ENCODE assay signal across 1 cellular context in the genomic region with DNA sequence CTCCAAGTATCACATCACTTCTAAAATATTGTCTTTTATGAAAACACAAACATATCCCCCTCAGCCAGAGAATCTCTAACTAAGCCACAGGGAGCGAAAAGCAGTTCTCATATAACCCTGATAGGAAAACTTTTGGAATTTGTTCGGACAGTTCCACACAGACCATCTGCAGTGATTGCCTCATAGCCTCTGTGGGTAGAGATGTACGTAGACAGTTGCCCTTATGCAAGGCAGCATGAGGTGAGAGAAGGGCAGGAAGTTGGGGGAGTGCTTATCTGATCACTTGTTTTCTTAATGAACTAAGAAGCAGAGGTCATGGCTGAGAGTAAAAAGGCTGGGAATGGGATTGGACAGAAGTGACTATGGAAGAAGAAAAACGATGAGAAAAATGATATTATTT.
A peak's percentile ranks its signal among the peaks of the same experiment; 100 is the strongest.
TF ChIP-seq lines count a peak whose summit lies in the region.

No MANE protein-coding gene starts in this region.

TF ChIP-seq in HepG2, 621 proteins besides CTCF, POLR2A, EP300 and RAD21 (continued from another document and continues in another):
- TF ChIP-seq ZSCAN30 (CRISPR knock-in tag; IDR thresholded peaks at IDR 0.05) (peak; percentile 79; the same call in 1 of the 2 replicates), ZSCAN21 (CRISPR knock-in tag; IDR thresholded peaks at IDR 0.05; ENCODE audit: borderline replicate concordance) (peak; percentile 73; the same call in 1 of the 2 replicates), ZC3H4 (CRISPR knock-in tag; IDR thresholded peaks at IDR 0.05; ENCODE audit: borderline replicate concordance) (no peak), MATR3 (CRISPR knock-in tag; IDR thresholded peaks at IDR 0.05) (no peak), JDP2 (CRISPR knock-in tag; IDR thresholded peaks at IDR 0.05; ENCODE audit: borderline replicate concordance) (no peak), ATF1 (CRISPR knock-in tag; IDR thresholded peaks at IDR 0.05) (0 out of 2 replicates have a peak, but pooled peaks have one; percentile 74), ZNF382 (CRISPR knock-in tag; IDR thresholded peaks at IDR 0.05; ENCODE audit: borderline replicate concordance) (no peak), NRL (CRISPR knock-in tag; IDR thresholded peaks at IDR 0.05; ENCODE audit: borderline replicate concordance) (no peak), ZNF264 (CRISPR knock-in tag; IDR thresholded peaks at IDR 0.05) (peak; percentile 78), NR2F2 (IDR thresholded peaks at IDR 0.05; ENCODE audit: borderline replicate concordance, low read depth) (peak; percentile 92), PRPF4 (IDR thresholded peaks at IDR 0.05; ENCODE audit: low read depth, low read length, poor library complexity, severe bottlenecking) (no peak), KLF12 (CRISPR knock-in tag; IDR thresholded peaks at IDR 0.05; ENCODE audit: borderline replicate concordance) (0 out of 2 replicates have a peak, but pooled peaks have one; percentile 1), DMAP1 (CRISPR knock-in tag; IDR thresholded peaks at IDR 0.05) (peak; percentile 89), PHF5A (CRISPR knock-in tag; IDR thresholded peaks at IDR 0.05; ENCODE audit: low read depth, unreplicated experiment) (no peak), ZNF891 (CRISPR knock-in tag; IDR thresholded peaks at IDR 0.05) (no peak), NFE2L1 (CRISPR knock-in tag; IDR thresholded peaks at IDR 0.05; ENCODE audit: borderline replicate concordance) (no peak), ZNF569 (CRISPR knock-in tag; IDR thresholded peaks at IDR 0.05; ENCODE audit: borderline replicate concordance) (peak; percentile 70; the same call in 1 of the 2 replicates), ZMAT3 (CRISPR knock-in tag; conservative IDR thresholded peaks at IDR 0.05) (no peak), NFYB (CRISPR knock-in tag; IDR thresholded peaks at IDR 0.05) (no peak), ZNF674 (CRISPR knock-in tag; IDR thresholded peaks at IDR 0.05; ENCODE audit: low read depth) (no peak), KLF11 (CRISPR knock-in tag; IDR thresholded peaks at IDR 0.05) (0 out of 2 replicates have a peak, but pooled peaks have one; percentile 23)
- TF ChIP-seq, protein P1, sequence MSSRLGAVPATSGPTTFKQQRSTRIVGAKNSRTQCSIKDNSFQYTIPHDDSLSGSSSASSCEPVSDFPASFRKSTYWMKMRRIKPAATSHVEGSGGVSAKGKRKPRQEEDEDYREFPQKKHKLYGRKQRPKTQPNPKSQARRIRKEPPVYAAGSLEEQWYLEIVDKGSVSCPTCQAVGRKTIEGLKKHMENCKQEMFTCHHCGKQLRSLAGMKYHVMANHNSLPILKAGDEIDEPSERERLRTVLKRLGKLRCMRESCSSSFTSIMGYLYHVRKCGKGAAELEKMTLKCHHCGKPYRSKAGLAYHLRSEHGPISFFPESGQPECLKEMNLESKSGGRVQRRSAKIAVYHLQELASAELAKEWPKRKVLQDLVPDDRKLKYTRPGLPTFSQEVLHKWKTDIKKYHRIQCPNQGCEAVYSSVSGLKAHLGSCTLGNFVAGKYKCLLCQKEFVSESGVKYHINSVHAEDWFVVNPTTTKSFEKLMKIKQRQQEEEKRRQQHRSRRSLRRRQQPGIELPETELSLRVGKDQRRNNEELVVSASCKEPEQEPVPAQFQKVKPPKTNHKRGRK (CRISPR knock-in tag; IDR thresholded peaks at IDR 0.05): no peak
- TF ChIP-seq, protein P2, sequence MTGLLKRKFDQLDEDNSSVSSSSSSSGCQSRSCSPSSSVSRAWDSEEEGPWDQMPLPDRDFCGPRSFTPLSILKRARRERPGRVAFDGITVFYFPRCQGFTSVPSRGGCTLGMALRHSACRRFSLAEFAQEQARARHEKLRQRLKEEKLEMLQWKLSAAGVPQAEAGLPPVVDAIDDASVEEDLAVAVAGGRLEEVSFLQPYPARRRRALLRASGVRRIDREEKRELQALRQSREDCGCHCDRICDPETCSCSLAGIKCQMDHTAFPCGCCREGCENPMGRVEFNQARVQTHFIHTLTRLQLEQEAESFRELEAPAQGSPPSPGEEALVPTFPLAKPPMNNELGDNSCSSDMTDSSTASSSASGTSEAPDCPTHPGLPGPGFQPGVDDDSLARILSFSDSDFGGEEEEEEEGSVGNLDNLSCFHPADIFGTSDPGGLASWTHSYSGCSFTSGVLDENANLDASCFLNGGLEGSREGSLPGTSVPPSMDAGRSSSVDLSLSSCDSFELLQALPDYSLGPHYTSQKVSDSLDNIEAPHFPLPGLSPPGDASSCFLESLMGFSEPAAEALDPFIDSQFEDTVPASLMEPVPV (CRISPR knock-in tag; IDR thresholded peaks at IDR 0.05): peak; percentile 91; the same call in 1 of the 2 replicates
- TF ChIP-seq, protein P3, sequence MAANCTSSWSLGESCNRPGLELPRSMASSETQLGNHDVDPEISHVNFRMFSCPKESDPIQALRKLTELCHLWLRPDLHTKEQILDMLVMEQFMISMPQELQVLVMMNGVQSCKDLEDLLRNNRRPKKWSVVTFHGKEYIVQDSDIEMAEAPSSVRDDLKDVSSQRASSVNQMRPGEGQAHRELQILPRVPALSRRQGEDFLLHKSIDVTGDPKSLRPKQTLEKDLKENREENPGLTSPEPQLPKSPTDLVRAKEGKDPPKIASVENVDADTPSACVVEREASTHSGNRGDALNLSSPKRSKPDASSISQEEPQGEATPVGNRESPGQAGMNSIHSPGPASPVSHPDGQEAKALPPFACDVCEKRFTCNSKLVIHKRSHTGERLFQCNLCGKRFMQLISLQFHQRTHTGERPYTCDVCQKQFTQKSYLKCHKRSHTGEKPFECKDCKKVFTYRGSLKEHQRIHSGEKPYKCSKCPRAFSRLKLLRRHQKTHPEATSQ (CRISPR knock-in tag; IDR thresholded peaks at IDR 0.05; ENCODE audit: borderline replicate concordance): peak; percentile 73; the same call in 1 of the 2 replicates
- TF ChIP-seq, protein P4, sequence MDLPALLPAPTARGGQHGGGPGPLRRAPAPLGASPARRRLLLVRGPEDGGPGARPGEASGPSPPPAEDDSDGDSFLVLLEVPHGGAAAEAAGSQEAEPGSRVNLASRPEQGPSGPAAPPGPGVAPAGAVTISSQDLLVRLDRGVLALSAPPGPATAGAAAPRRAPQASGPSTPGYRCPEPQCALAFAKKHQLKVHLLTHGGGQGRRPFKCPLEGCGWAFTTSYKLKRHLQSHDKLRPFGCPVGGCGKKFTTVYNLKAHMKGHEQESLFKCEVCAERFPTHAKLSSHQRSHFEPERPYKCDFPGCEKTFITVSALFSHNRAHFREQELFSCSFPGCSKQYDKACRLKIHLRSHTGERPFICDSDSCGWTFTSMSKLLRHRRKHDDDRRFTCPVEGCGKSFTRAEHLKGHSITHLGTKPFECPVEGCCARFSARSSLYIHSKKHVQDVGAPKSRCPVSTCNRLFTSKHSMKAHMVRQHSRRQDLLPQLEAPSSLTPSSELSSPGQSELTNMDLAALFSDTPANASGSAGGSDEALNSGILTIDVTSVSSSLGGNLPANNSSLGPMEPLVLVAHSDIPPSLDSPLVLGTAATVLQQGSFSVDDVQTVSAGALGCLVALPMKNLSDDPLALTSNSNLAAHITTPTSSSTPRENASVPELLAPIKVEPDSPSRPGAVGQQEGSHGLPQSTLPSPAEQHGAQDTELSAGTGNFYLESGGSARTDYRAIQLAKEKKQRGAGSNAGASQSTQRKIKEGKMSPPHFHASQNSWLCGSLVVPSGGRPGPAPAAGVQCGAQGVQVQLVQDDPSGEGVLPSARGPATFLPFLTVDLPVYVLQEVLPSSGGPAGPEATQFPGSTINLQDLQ (CRISPR knock-in tag; IDR thresholded peaks at IDR 0.05): no peak
- TF ChIP-seq, protein P5, sequence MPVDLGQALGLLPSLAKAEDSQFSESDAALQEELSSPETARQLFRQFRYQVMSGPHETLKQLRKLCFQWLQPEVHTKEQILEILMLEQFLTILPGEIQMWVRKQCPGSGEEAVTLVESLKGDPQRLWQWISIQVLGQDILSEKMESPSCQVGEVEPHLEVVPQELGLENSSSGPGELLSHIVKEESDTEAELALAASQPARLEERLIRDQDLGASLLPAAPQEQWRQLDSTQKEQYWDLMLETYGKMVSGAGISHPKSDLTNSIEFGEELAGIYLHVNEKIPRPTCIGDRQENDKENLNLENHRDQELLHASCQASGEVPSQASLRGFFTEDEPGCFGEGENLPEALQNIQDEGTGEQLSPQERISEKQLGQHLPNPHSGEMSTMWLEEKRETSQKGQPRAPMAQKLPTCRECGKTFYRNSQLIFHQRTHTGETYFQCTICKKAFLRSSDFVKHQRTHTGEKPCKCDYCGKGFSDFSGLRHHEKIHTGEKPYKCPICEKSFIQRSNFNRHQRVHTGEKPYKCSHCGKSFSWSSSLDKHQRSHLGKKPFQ (CRISPR knock-in tag; IDR thresholded peaks at IDR 0.05; ENCODE audit: insufficient replicate concordance): no peak
- TF ChIP-seq, protein P6, sequence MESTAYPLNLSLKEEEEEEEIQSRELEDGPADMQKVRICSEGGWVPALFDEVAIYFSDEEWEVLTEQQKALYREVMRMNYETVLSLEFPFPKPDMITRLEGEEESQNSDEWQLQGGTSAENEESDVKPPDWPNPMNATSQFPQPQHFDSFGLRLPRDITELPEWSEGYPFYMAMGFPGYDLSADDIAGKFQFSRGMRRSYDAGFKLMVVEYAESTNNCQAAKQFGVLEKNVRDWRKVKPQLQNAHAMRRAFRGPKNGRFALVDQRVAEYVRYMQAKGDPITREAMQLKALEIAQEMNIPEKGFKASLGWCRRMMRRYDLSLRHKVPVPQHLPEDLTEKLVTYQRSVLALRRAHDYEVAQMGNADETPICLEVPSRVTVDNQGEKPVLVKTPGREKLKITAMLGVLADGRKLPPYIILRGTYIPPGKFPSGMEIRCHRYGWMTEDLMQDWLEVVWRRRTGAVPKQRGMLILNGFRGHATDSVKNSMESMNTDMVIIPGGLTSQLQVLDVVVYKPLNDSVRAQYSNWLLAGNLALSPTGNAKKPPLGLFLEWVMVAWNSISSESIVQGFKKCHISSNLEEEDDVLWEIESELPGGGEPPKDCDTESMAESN (CRISPR knock-in tag; conservative IDR thresholded peaks at IDR 0.05): peak; percentile 67; the same call in 1 of the 2 replicates
- TF ChIP-seq, protein P7, sequence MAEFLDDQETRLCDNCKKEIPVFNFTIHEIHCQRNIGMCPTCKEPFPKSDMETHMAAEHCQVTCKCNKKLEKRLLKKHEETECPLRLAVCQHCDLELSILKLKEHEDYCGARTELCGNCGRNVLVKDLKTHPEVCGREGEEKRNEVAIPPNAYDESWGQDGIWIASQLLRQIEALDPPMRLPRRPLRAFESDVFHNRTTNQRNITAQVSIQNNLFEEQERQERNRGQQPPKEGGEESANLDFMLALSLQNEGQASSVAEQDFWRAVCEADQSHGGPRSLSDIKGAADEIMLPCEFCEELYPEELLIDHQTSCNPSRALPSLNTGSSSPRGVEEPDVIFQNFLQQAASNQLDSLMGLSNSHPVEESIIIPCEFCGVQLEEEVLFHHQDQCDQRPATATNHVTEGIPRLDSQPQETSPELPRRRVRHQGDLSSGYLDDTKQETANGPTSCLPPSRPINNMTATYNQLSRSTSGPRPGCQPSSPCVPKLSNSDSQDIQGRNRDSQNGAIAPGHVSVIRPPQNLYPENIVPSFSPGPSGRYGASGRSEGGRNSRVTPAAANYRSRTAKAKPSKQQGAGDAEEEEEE (CRISPR knock-in tag; IDR thresholded peaks at IDR 0.05; ENCODE audit: borderline replicate concordance): no peak; the same call in 1 of the 2 replicates
- TF ChIP-seq, protein P8, sequence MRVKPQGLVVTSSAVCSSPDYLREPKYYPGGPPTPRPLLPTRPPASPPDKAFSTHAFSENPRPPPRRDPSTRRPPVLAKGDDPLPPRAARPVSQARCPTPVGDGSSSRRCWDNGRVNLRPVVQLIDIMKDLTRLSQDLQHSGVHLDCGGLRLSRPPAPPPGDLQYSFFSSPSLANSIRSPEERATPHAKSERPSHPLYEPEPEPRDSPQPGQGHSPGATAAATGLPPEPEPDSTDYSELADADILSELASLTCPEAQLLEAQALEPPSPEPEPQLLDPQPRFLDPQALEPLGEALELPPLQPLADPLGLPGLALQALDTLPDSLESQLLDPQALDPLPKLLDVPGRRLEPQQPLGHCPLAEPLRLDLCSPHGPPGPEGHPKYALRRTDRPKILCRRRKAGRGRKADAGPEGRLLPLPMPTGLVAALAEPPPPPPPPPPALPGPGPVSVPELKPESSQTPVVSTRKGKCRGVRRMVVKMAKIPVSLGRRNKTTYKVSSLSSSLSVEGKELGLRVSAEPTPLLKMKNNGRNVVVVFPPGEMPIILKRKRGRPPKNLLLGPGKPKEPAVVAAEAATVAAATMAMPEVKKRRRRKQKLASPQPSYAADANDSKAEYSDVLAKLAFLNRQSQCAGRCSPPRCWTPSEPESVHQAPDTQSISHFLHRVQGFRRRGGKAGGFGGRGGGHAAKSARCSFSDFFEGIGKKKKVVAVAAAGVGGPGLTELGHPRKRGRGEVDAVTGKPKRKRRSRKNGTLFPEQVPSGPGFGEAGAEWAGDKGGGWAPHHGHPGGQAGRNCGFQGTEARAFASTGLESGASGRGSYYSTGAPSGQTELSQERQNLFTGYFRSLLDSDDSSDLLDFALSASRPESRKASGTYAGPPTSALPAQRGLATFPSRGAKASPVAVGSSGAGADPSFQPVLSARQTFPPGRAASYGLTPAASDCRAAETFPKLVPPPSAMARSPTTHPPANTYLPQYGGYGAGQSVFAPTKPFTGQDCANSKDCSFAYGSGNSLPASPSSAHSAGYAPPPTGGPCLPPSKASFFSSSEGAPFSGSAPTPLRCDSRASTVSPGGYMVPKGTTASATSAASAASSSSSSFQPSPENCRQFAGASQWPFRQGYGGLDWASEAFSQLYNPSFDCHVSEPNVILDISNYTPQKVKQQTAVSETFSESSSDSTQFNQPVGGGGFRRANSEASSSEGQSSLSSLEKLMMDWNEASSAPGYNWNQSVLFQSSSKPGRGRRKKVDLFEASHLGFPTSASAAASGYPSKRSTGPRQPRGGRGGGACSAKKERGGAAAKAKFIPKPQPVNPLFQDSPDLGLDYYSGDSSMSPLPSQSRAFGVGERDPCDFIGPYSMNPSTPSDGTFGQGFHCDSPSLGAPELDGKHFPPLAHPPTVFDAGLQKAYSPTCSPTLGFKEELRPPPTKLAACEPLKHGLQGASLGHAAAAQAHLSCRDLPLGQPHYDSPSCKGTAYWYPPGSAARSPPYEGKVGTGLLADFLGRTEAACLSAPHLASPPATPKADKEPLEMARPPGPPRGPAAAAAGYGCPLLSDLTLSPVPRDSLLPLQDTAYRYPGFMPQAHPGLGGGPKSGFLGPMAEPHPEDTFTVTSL (CRISPR knock-in tag; IDR thresholded peaks at IDR 0.05; ENCODE audit: borderline replicate concordance): peak; percentile 98
- TF ChIP-seq, protein P9, sequence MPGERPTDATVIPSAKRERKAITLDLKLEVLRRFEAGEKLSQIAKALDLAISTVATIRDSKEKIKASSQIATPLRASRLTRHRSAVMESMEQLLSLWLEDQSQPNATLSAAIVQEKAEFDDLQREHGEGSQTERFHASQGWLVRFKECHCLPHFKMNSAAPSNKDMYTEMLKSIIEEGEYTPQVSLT (CRISPR knock-in tag; IDR thresholded peaks at IDR 0.05; ENCODE audit: borderline replicate concordance, low read depth): no peak
- TF ChIP-seq, protein P10, sequence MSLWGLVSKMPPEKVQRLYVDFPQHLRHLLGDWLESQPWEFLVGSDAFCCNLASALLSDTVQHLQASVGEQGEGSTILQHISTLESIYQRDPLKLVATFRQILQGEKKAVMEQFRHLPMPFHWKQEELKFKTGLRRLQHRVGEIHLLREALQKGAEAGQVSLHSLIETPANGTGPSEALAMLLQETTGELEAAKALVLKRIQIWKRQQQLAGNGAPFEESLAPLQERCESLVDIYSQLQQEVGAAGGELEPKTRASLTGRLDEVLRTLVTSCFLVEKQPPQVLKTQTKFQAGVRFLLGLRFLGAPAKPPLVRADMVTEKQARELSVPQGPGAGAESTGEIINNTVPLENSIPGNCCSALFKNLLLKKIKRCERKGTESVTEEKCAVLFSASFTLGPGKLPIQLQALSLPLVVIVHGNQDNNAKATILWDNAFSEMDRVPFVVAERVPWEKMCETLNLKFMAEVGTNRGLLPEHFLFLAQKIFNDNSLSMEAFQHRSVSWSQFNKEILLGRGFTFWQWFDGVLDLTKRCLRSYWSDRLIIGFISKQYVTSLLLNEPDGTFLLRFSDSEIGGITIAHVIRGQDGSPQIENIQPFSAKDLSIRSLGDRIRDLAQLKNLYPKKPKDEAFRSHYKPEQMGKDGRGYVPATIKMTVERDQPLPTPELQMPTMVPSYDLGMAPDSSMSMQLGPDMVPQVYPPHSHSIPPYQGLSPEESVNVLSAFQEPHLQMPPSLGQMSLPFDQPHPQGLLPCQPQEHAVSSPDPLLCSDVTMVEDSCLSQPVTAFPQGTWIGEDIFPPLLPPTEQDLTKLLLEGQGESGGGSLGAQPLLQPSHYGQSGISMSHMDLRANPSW (CRISPR knock-in tag; IDR thresholded peaks at IDR 0.05; ENCODE audit: borderline replicate concordance): peak; percentile 80; the same call in 1 of the 2 replicates
